Comparison of ENCODE assay signal across 20 cellular contexts in genomic region chr14:95417492-95417891, GRCh38.
"Had no signal": no experiment of that assay in that cellular context is flagged by ENCODE, and none has a peak within 500 bp of the region (broad histone marks: within the 10 kb centered on the region; RNA-seq: fewer than 3 reads in every experiment).

No MANE protein-coding gene starts in this region.

- H3K27me3 Mint-ChIP-seq: activated CD4-positive, alpha-beta memory T cell treated with anti-CD3 and anti-CD28 coated beads for 36 hours; activated CD4-positive, alpha-beta T cell treated with anti-CD3 and anti-CD28 coated beads for 36 hours; stimulated activated naive B cell treated with anti-CD40 and anti-IgM and Interleukin-4, amounts not matched to agents 10 μg/mL and 1 μg/mL and 100 μg/mL, for 72 hours had no signal

- H3K27me3 ChIP-seq: brain microvascular endothelial cell, esophagus squamous epithelium, ovary, upper lobe of right lung had no signal

- H3K4me1 ChIP-seq: esophagus squamous epithelium, lower lobe of right lung, upper lobe of right lung had no signal

- H3K9me3 ChIP-seq: esophagus squamous epithelium, lower lobe of right lung, ovary, thoracic aorta, upper lobe of right lung had no signal

- H3K27ac Mint-ChIP-seq: activated CD4-positive, alpha-beta memory T cell treated with anti-CD3 and anti-CD28 coated beads for 36 hours; activated CD4-positive, alpha-beta T cell treated with anti-CD3 and anti-CD28 coated beads for 36 hours; nephron progenitor cell; WTC11 had no signal

- H3K4me2 ChIP-seq: smooth muscle cell had no signal

- H3K4me3 ChIP-seq: coronary artery, esophagus squamous epithelium, lower lobe of right lung, ovary, smooth muscle cell, thoracic aorta, upper lobe of right lung had no signal

- DNase-seq: activated CD4-positive, alpha-beta memory T cell treated with anti-CD3 and anti-CD28 coated beads for 36 hours; activated CD4-positive, alpha-beta T cell treated with anti-CD3 and anti-CD28 coated beads for 36 hours; anterior cingulate cortex; brain microvascular endothelial cell; central memory CD4-positive, alpha-beta T cell; esophagus squamous epithelium; glutamatergic neuron; hippocampal formation; left colon; lower lobe of right lung; nephron progenitor cell; ovary; stimulated activated CD4-positive, alpha-beta T cell treated with anti-CD3 and anti-CD28 coated beads, Interleukin-4, amount 100 ng/mL, for 4 hours; stimulated activated naive B cell treated with anti-CD40 and anti-IgM and Interleukin-4, amounts not matched to agents 10 μg/mL and 1 μg/mL and 100 μg/mL, for 72 hours; upper lobe of right lung had no signal

- H3K4me3 Mint-ChIP-seq: activated CD4-positive, alpha-beta memory T cell treated with anti-CD3 and anti-CD28 coated beads for 36 hours; activated CD4-positive, alpha-beta T cell treated with anti-CD3 and anti-CD28 coated beads for 36 hours; nephron progenitor cell; stimulated activated naive B cell treated with anti-CD40 and anti-IgM and Interleukin-4, amounts not matched to agents 10 μg/mL and 1 μg/mL and 100 μg/mL, for 72 hours; WTC11 had no signal

- H3K36me3 ChIP-seq: brain microvascular endothelial cell, ovary had no signal

- ATAC-seq: activated CD4-positive, alpha-beta T cell treated with anti-CD3 and anti-CD28 coated beads for 36 hours; left colon; lower lobe of right lung; sciatic nerve; stimulated activated naive B cell treated with anti-CD40 and anti-IgM and Interleukin-4, amounts not matched to agents 10 μg/mL and 1 μg/mL and 100 μg/mL, for 72 hours; upper lobe of right lung; WTC11 had no signal

- H3K4me1 Mint-ChIP-seq: activated CD4-positive, alpha-beta T cell treated with anti-CD3 and anti-CD28 coated beads for 36 hours had no signal

- H3K27ac ChIP-seq: brain microvascular endothelial cell, coronary artery, esophagus squamous epithelium, lower lobe of right lung, ovary, thoracic aorta, upper lobe of right lung had no signal

- H3K36me3 Mint-ChIP-seq: WTC11 had no signal
